Comparison of ENCODE assay signal across 18 cellular contexts in genomic region chr7:69436944-69437343, GRCh38.
"Had no signal": no experiment of that assay in that cellular context is flagged by ENCODE, and none has a peak within 500 bp of the region (broad histone marks: within the 10 kb centered on the region; RNA-seq: fewer than 3 reads in every experiment).

No MANE protein-coding gene starts in this region.

- DNase-seq: activated naive CD4-positive, alpha-beta T cell treated with Interleukin-2 at 50 U/mL for 16 hours; activated naive CD8-positive, alpha-beta T cell treated with anti-CD3 and anti-CD28 coated beads, Interleukin-2, amount 50 U/mL, for 24 hours; central memory CD4-positive, alpha-beta T cell; cortex of kidney; effector CD8-positive, alpha-beta T cell; heart left ventricle; immature natural killer cell; left cardiac atrium; naive thymus-derived CD8-positive, alpha-beta T cell; retina; stimulated activated CD4-positive, alpha-beta T cell treated with anti-CD3 and anti-CD28 coated beads, Interleukin-4, amount 100 ng/mL, for 1 hour; stimulated activated naive B cell treated with anti-CD40 and anti-IgM and Interleukin-4, amounts not matched to agents 10 μg/mL and 1 μg/mL and 100 μg/mL, for 72 hours; T-helper 2 cell had no signal

- H3K9me3 Mint-ChIP-seq: immature natural killer cell had no signal

- H3K27ac Mint-ChIP-seq: activated naive CD8-positive, alpha-beta T cell treated with anti-CD3 and anti-CD28 coated beads, Interleukin-2, amount 50 U/mL, for 24 hours; activated T-helper 1 cell treated with anti-CD3 and anti-CD28 coated beads, Interleukin-12 subunit alpha, Interleukin-12 subunit beta, Interleukin-2, Interleukin-4 antibody, amounts not matched to agents 30 ng/mL and 10 ng/mL and 1 ng/mL, durations not matched to agents 14 hours and 24 hours and 36 hours; immature natural killer cell; naive thymus-derived CD8-positive, alpha-beta T cell; stimulated activated naive B cell treated with anti-CD40 and anti-IgM and Interleukin-4, amounts not matched to agents 10 μg/mL and 1 μg/mL and 100 μg/mL, for 72 hours had no signal

- H3K4me3 ChIP-seq: ascending aorta, heart left ventricle, SJSA1, tibial artery had no signal

- H3K27ac ChIP-seq: ascending aorta, heart left ventricle, SJSA1, tibial artery had no signal

- H3K4me1 ChIP-seq: ascending aorta, SJSA1, tibial artery had no signal

- ATAC-seq: activated CD4-positive, CD25-positive, alpha-beta regulatory T cell treated with anti-CD3 and anti-CD28 coated beads, Interleukin-2, amount 50 U/mL, for 24 hours; activated naive CD8-positive, alpha-beta T cell treated with anti-CD3 and anti-CD28 coated beads, Interleukin-2, amount 50 U/mL, for 24 hours; heart left ventricle; left cardiac atrium; naive thymus-derived CD8-positive, alpha-beta T cell; stimulated activated naive B cell treated with anti-CD40 and anti-IgM and Interleukin-4, amounts not matched to agents 10 μg/mL and 1 μg/mL and 100 μg/mL, for 72 hours had no signal

- H3K9me3 ChIP-seq: ascending aorta, heart left ventricle, SJSA1, tibial artery had no signal

- H3K4me3 Mint-ChIP-seq: activated naive CD8-positive, alpha-beta T cell treated with anti-CD3 and anti-CD28 coated beads, Interleukin-2, amount 50 U/mL, for 24 hours; activated T-helper 1 cell treated with anti-CD3 and anti-CD28 coated beads, Interleukin-12 subunit alpha, Interleukin-12 subunit beta, Interleukin-2, Interleukin-4 antibody, amounts not matched to agents 30 ng/mL and 10 ng/mL and 1 ng/mL, durations not matched to agents 14 hours and 24 hours and 36 hours; immature natural killer cell; naive thymus-derived CD8-positive, alpha-beta T cell; stimulated activated naive B cell treated with anti-CD40 and anti-IgM and Interleukin-4, amounts not matched to agents 10 μg/mL and 1 μg/mL and 100 μg/mL, for 72 hours had no signal

- H3K27me3 ChIP-seq: ascending aorta, heart left ventricle, SJSA1 had no signal

- H3K36me3 ChIP-seq: ascending aorta, heart left ventricle, SJSA1, tibial artery had no signal
